In the genomic region with DNA sequence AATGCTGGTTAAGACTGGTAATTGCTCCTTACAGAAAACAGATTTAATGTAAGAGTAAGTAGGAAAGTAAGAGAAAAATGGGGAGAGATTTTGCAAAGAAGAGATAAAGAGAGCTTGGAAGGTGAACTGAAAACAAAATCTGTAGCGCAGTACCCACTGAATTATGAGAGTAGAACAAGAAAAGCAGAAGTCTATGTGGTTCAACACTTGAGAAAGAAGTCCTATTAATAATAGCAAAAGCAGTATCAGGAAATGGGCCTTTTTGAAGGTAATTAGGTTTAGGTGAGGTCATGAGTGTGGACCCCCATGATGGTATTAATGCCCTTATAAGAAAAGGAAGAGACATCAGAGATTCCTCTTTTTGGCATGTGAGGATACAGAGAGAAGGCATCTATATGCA, we compare ENCODE assay signal across 20 cellular contexts.
DNase-seq lines count a peak whose midpoint lies in the region; ATAC-seq, FAIRE-seq and TF ChIP-seq lines count a peak whose summit lies in the region.
"Had no signal": no experiment of that assay in that cellular context is flagged by ENCODE, and none has a peak within 500 bp of the region (broad histone marks: within the 10 kb centered on the region; RNA-seq: fewer than 3 reads in every experiment).

No MANE protein-coding gene starts in this region.

- H3K23ac ChIP-seq in mesendoderm (ENCODE audit: low read length), result no peak overlapping the region

- no peaks in the 10 kb centered on the region for H3K9me3 ChIP-seq in suprapubic skin
- H3K9me3 ChIP-seq: BLaER1 treated with 17β-estradiol and CSF1 and Interleukin-3, amounts not matched to agents 10 nM and 100 nM; MG63 had no signal

- no peak overlapping the region for H3K9ac ChIP-seq in mesendoderm (ENCODE audit: low read length)
- H3K9ac ChIP-seq: BLaER1 treated with 17β-estradiol and CSF1 and Interleukin-3, amounts not matched to agents 10 nM and 100 nM had no signal

- peaks cover 4% of the 10 kb centered on the region for H3K4me1 ChIP-seq in mesendoderm (ENCODE audit: control insufficient read depth, low read depth, low read length)
- no peaks in the 10 kb centered on the region for H3K4me1 ChIP-seq in suprapubic skin
- H3K4me1 ChIP-seq: BLaER1 treated with 17β-estradiol and CSF1 and Interleukin-3, amounts not matched to agents 10 nM and 100 nM had no signal

- H3K4me2 ChIP-seq in mesendoderm (ENCODE audit: low read length), result no peak overlapping the region
- H3K4me2 ChIP-seq: BLaER1 treated with 17β-estradiol and CSF1 and Interleukin-3, amounts not matched to agents 10 nM and 100 nM had no signal

- H3K56ac ChIP-seq in mesendoderm (ENCODE audit: low read length), result no peak overlapping the region

- H3K4me3 ChIP-seq in mesendoderm (ENCODE audit: low read length), result no peak overlapping the region
- H3K4me3 ChIP-seq in suprapubic skin, result no peak overlapping the region
- H3K4me3 ChIP-seq: BLaER1 treated with 17β-estradiol and CSF1 and Interleukin-3, amounts not matched to agents 10 nM and 100 nM; MG63 had no signal

- no peaks in the 10 kb centered on the region for H3K27me3 ChIP-seq in mesendoderm (ENCODE audit: insufficient read depth, low read length, poor library complexity)
- H3K27me3 ChIP-seq in suprapubic skin, result no peaks in the 10 kb centered on the region
- H3K27me3 ChIP-seq: BLaER1 treated with 17β-estradiol and CSF1 and Interleukin-3, amounts not matched to agents 10 nM and 100 nM; MG63 had no signal

- peak; percentile 33 for FAIRE-seq in GM12892 (lab: Jason Lieb, UNC)
- FAIRE-seq: A204.1 had no signal

- ATAC-seq in GM21528 (IDR thresholded peaks at IDR 0.05; ENCODE audit: low FRiP score, unreplicated experiment) (peak; percentile 63), HG03175 (IDR thresholded peaks at IDR 0.05; ENCODE audit: unreplicated experiment) (peak; percentile 60), HG02759 (IDR thresholded peaks at IDR 0.05; ENCODE audit: unreplicated experiment) (no peak)
- ATAC-seq: Panc1 had no signal

- H3K18ac ChIP-seq in mesendoderm (ENCODE audit: low read length), result no peak overlapping the region

- no peaks in the 10 kb centered on the region for H3K79me1 ChIP-seq in mesendoderm (ENCODE audit: low read length)

- H2BK120ac ChIP-seq in mesendoderm (ENCODE audit: low read depth, low read length), result no peak overlapping the region

- H2BK5ac ChIP-seq in mesendoderm (ENCODE audit: low read length), result no peak overlapping the region

- H4K5ac ChIP-seq in mesendoderm (ENCODE audit: low read length), result no peak overlapping the region

- no peak overlapping the region for H4K8ac ChIP-seq in mesendoderm (ENCODE audit: low read depth, low read length)

- WGBS in mesendoderm (ENCODE audit: extremely low coverage, insufficient coverage, low lambda C conversion rate), result no CpG with 5 or more reads among the region's 1 CpG
- WGBS in suprapubic skin, result 97% methylated on average over 1 of the region's 1 CpG

- H3K36me3 ChIP-seq in mesendoderm (ENCODE audit: control insufficient read depth, insufficient read depth, low read length) (no peaks in the 10 kb centered on the region), suprapubic skin (no peaks in the 10 kb centered on the region)
- H3K36me3 ChIP-seq: BLaER1 treated with 17β-estradiol and CSF1 and Interleukin-3, amounts not matched to agents 10 nM and 100 nM; MG63 had no signal

- no peak for DNase-seq in GM12892 (ENCODE audit: insufficient read length)
- DNase-seq in mesendoderm, result no peak
- no peak for DNase-seq in foreskin melanocyte
- no peak for DNase-seq in suprapubic skin (ENCODE audit: low spot score in 2 of 2)
- no peak for DNase-seq in NCI-H524 (lab: John Stamatoyannopoulos, UW)
- DNase-seq: CD8-positive, alpha-beta memory T cell; GDM1; HCEC 1CT; IMR-90; Karpas-422; MG63; NCI-H1105; NCI-H1694; NCI-H510A treated with DMSO at 0.1 percent for 48 hours had no signal

- H2BK15ac ChIP-seq in mesendoderm (replicated peaks; ENCODE audit: low read depth), result peak overlapping the region; percentile 78

- TF ChIP-seq EP300 in suprapubic skin (IDR thresholded peaks at IDR 0.05), result no peak

- H2AK5ac ChIP-seq in mesendoderm (ENCODE audit: low read length), result no peak overlapping the region

- no peak overlapping the region for H3K4ac ChIP-seq in mesendoderm (ENCODE audit: low read depth, low read length)

- H3K79me2 ChIP-seq in mesendoderm (ENCODE audit: control insufficient read depth, insufficient read depth, low read length), result no peaks in the 10 kb centered on the region

- TF ChIP-seq CTCF in suprapubic skin (IDR thresholded peaks at IDR 0.05), result no peak

- H3K27ac ChIP-seq in mesendoderm (ENCODE audit: low read depth, low read length), result no peak overlapping the region
- H3K27ac ChIP-seq in suprapubic skin, result no peak overlapping the region
- H3K27ac ChIP-seq: BLaER1 treated with 17β-estradiol and CSF1 and Interleukin-3, amounts not matched to agents 10 nM and 100 nM had no signal

- no peak for TF ChIP-seq POLR2A in GM12892 (IDR thresholded peaks at IDR 0.05; ENCODE audit: low read depth, low read length)
- no peak for TF ChIP-seq POLR2A in suprapubic skin (IDR thresholded peaks at IDR 0.05)
